Comparison of ENCODE assay signal across 1 cellular context in the genomic region with DNA sequence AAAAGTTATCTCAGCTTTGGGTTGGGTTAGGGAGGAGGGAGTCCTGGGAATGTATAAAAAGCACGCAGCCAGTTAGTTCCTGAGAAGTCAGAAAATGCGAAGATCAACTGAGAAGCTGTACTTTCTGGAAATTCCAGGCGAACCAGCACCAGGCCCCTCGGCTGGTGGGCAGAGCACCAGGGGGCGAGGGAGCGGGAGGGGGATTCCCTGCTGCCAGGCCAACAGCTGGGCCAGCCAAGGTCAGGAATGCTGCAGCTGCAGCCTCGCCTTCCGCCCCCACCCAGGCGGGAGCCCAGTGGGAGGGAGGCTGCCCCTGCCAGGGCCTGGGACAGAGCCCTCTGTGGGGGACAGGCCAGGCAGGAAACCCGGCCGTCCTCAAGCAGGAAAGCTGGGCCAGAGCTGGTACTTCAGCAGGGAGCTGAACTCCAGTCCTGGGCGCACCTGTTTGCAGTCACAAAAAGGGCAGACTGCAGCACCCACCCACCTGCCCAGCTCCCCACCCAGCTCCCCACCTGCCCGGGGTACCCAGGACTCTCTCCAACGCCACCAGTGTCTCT.
TF ChIP-seq lines count a peak whose summit lies in the region.

No MANE protein-coding gene starts in this region.

TF ChIP-seq in H1, 55 proteins besides CTCF, POLR2A, EP300 and RAD21:
- TF ChIP-seq TAF1 (IDR thresholded peaks at IDR 0.05; ENCODE audit: low read depth, low read length) (no peak), SP1 (IDR thresholded peaks at IDR 0.05; ENCODE audit: low read depth, low read length) (0 out of 2 replicates have a peak, but pooled peaks have one; percentile 15), BRCA1 (IDR thresholded peaks at IDR 0.05; ENCODE audit: low read depth, low read length) (no peak), TCF12 (IDR thresholded peaks at IDR 0.05; ENCODE audit: low read depth, low read length) (peak; percentile 72; the same call in 1 of the 2 replicates), TEAD4 (IDR thresholded peaks at IDR 0.05; ENCODE audit: low read depth, low read length) (peak; percentile 71), SP4 (IDR thresholded peaks at IDR 0.05; ENCODE audit: low read length) (no peak), EGR1 (IDR thresholded peaks at IDR 0.05; ENCODE audit: borderline replicate concordance, low read depth, low read length) (peak; percentile 38; the same call in 1 of the 2 replicates)
TF ChIP-seq in H1: peak in this region for 4.
